In the genomic region with DNA sequence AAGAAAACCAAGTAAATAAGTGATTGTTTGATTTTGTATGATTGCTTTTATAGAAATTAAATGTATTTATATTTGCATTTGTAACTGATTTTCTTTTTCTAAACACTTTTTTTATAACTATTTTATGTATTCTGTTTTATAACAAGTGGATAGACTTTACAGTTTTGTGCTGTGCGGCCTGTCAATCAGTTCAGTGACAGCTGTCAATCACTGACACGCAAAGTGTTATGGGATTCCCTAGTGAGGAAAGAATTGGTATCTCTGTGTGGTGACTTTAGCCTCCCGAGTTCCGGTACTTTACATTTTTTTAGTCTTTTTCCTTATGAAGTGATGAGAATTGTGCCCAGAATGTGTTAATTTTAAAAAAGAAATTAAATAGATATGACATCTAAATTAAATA, we compare ENCODE assay signal across 27 cellular contexts. TPM values are rescaled to one million over a fixed set of nuclear protein-coding genes. Genes with fewer than 3 reads are reported as not detected.
DNase-seq lines count a peak whose midpoint lies in the region; ATAC-seq, FAIRE-seq and TF ChIP-seq lines count a peak whose summit lies in the region.
"Had no signal": no experiment of that assay in that cellular context is flagged by ENCODE, and none has a peak within 500 bp of the region (broad histone marks: within the 10 kb centered on the region; RNA-seq: fewer than 3 reads in every experiment).

No MANE protein-coding gene starts in this region.

- H3K27me3 ChIP-seq in CD8-positive, alpha-beta T cell (ENCODE audit: insufficient read depth, low read length) = no peaks in the 10 kb centered on the region
- no peaks in the 10 kb centered on the region for H3K27me3 ChIP-seq in K562 (ENCODE audit: control insufficient read depth in 2 of 2, insufficient read depth in 2 of 2, low read length in 2 of 2)
- H3K27me3 ChIP-seq: BE2C, BLaER1 had no signal

- intact Hi-C loops in CD8-positive, alpha-beta T cell (cut with DNase I, micrococcal nuclease) = no loop called here
- intact Hi-C loops in K562 (cut with micrococcal nuclease) = loop anchor here (10.0 kb wide), 1 partner anchor 1915 kb away; no protein-coding TSS in a partner anchor

- ATAC-seq in CD8-positive, alpha-beta T cell = no peak
- no peak for ATAC-seq in K562
- no peak for ATAC-seq in GM21447 (IDR thresholded peaks at IDR 0.05; ENCODE audit: unreplicated experiment)
- ATAC-seq in GM21619 (IDR thresholded peaks at IDR 0.05; ENCODE audit: unreplicated experiment) = no peak

- POLR2A ChIA-PET in CD8-positive, alpha-beta T cell (lab: Charles Lee) = no interaction called here
- POLR2A ChIA-PET in HEK293T (lab: Yijun Ruan, JAX) = no interaction called here
- POLR2A ChIA-PET in K562 (lab: Yijun Ruan, JAX) = interaction anchor here (1.0 kb wide), 1 partner anchor 9 kb away, joined by 3 read pairs; no protein-coding TSS in a partner anchor

- CTCF ChIA-PET in CD8-positive, alpha-beta T cell (lab: Charles Lee) = no interaction called here
- CTCF ChIA-PET in HEK293T (lab: Yijun Ruan, JAX) (no interaction called here), K562 (lab: Yijun Ruan, JAX; ENCODE audit: low intra/inter-chr PET ratio) (no interaction called here)

- no peak overlapping the region for H3K4me3 Mint-ChIP-seq in CD8-positive, alpha-beta T cell
- H3K4me3 Mint-ChIP-seq: CD14-positive monocyte; CD4-positive, alpha-beta memory T cell; CD4-positive, CD25-positive, alpha-beta regulatory T cell had no signal

- in situ Hi-C loops in K562 (cut with MboI) = no loop called here

- H3K36me3 Mint-ChIP-seq in CD8-positive, alpha-beta T cell = peaks cover 55% of the 10 kb centered on the region

- H3K27ac Mint-ChIP-seq in CD8-positive, alpha-beta T cell = peak overlapping the region; percentile 41
- H3K27ac Mint-ChIP-seq: CD14-positive monocyte; CD4-positive, CD25-positive, alpha-beta regulatory T cell had no signal

- H3K9ac ChIP-seq in K562 (ENCODE audit: insufficient read depth in 1 of 2, low read depth in 2 of 2, low read length in 2 of 2) = no peak overlapping the region
- H3K9ac ChIP-seq: BLaER1 had no signal

- BruUV-seq in K562 (replicated peaks; lab: Mats Ljungman, UMichigan) = no TSS peak

- no peaks in the 10 kb centered on the region; the same call in 1 of the 2 replicates for H4K20me1 ChIP-seq in K562 (replicated peaks; ENCODE audit: control insufficient read depth, insufficient read depth, low read length)

- no peak overlapping the region for H2AFZ ChIP-seq in K562 (ENCODE audit: low read depth, low read length)

- no peak overlapping the region for H3K4me2 ChIP-seq in K562 (ENCODE audit: insufficient read depth, low read length)
- H3K4me2 ChIP-seq: BLaER1 had no signal

- no peaks in the 10 kb centered on the region for H3K9me3 ChIP-seq in CD8-positive, alpha-beta T cell (ENCODE audit: low read length)
- H3K9me3 ChIP-seq in K562 (replicated peaks; ENCODE audit: control insufficient read depth, insufficient read depth, low read depth, low read length) = no peaks in the 10 kb centered on the region
- H3K9me3 ChIP-seq: BE2C, BLaER1, Caco-2 had no signal

- H3K36me3 ChIP-seq in CD8-positive, alpha-beta T cell (ENCODE audit: insufficient read depth, low read length) = peaks cover 14% of the 10 kb centered on the region
- peaks cover 90% of the 10 kb centered on the region for H3K36me3 ChIP-seq in K562 (ENCODE audit: control insufficient read depth, insufficient read depth, low read length)

- no peak overlapping the region for H3K27ac ChIP-seq in CD8-positive, alpha-beta T cell (ENCODE audit: low read depth, low read length)
- no peak overlapping the region for H3K27ac ChIP-seq in K562 (ENCODE audit: extremely low read depth, low read depth, low read length)
- H3K27ac ChIP-seq: BLaER1 had no signal

- DNase-seq in CD8-positive, alpha-beta T cell = no peak
- no peak for DNase-seq in H54 (ENCODE audit: insufficient read length, low spot score)
- no peak for DNase-seq in HEK293T (ENCODE audit: extremely low spot score)
- DNase-seq in K562 (ENCODE audit: extremely low read depth in 1 of 4, low spot score in 3 of 4) = no peak
- DNase-seq in stimulated activated CD4-positive, alpha-beta T cell treated with anti-CD3 and anti-CD28 coated beads, Interleukin-1b, Interleukin-23, amount 100 ng/mL, for 48 hours = no peak
- no peak for DNase-seq in NCI-H1092 treated with DMSO at 0.1 percent for 48 hours (lab: John Stamatoyannopoulos, UW)
- DNase-seq: 8988T; ACHN; BE2C; C1 segment of cervical spinal cord; Caco-2; Calu3; CD4-positive, alpha-beta memory T cell; CD4-positive, CD25-positive, alpha-beta regulatory T cell; DMS79 treated with DMSO at 0.1 percent for 48 hours; GF-D8 had no signal

- TF ChIP-seq CTCF in CD8-positive, alpha-beta T cell (IDR thresholded peaks at IDR 0.05) = no peak
- TF ChIP-seq CTCF in K562 (IDR thresholded peaks at IDR 0.05 in 2 of 3, conservative IDR thresholded peaks at IDR 0.05 in 1 of 3; ENCODE audit: insufficient read depth in 2 of 3, low read depth in 1 of 3, low read length in 3 of 3) = no peak

- FAIRE-seq in H54 (lab: Jason Lieb, UNC) = peak; percentile 27
- FAIRE-seq in K562 (lab: Jason Lieb, UNC) = no peak
- FAIRE-seq: A204.1, D721Med, G401.6, GM12892, GM18507 had no signal

- no peak for TF ChIP-seq POLR2A in H54 (IDR thresholded peaks at IDR 0.05; ENCODE audit: low read depth, low read length)
- no peak for TF ChIP-seq POLR2A in K562 (conservative IDR thresholded peaks at IDR 0.05)

- H3K79me2 ChIP-seq in K562 (ENCODE audit: control insufficient read depth, insufficient read depth, low read length) = peaks cover 4% of the 10 kb centered on the region; the same call in 1 of the 3 replicates

- 97% methylated on average over 4 of the region's 4 CpGs for WGBS in K562 (ENCODE audit: insufficient coverage, low coverage, missing lambda C conversion rate)

- H3K4me1 ChIP-seq in CD8-positive, alpha-beta T cell (ENCODE audit: insufficient read depth, low read length) = no peaks in the 10 kb centered on the region
- H3K4me1 ChIP-seq in K562 (replicated peaks in 1 of 2; ENCODE audit: control insufficient read depth in 2 of 2, insufficient read depth in 2 of 2, low read length in 2 of 2) = no peaks in the 10 kb centered on the region
- H3K4me1 ChIP-seq: BE2C, BLaER1, Caco-2 had no signal

- no peaks in the 10 kb centered on the region for H3K9me1 ChIP-seq in K562 (ENCODE audit: control insufficient read depth, insufficient read depth, low read length)

- no peaks in the 10 kb centered on the region for H3K27me3 Mint-ChIP-seq in CD8-positive, alpha-beta T cell (ENCODE audit: low read depth)
- H3K27me3 Mint-ChIP-seq: CD4-positive, alpha-beta memory T cell; CD4-positive, CD25-positive, alpha-beta regulatory T cell had no signal

- TF ChIP-seq EP300 in K562 (IDR thresholded peaks at IDR 0.05; ENCODE audit: low read length) = no peak

- no peaks in the 10 kb centered on the region for H3K9me3 Mint-ChIP-seq in CD8-positive, alpha-beta T cell
- H3K9me3 Mint-ChIP-seq: CD14-positive monocyte; CD4-positive, alpha-beta memory T cell had no signal

- no peaks in the 10 kb centered on the region for H3K4me1 Mint-ChIP-seq in CD8-positive, alpha-beta T cell (ENCODE audit: low read depth)
- H3K4me1 Mint-ChIP-seq: CD14-positive monocyte had no signal

- TF ChIP-seq RAD21 in K562 (CRISPR knock-in tag; conservative IDR thresholded peaks at IDR 0.05 in 1 of 2, IDR thresholded peaks at IDR 0.05 in 1 of 2) = no peak

- H3K4me3 ChIP-seq in CD8-positive, alpha-beta T cell (ENCODE audit: low read depth, low read length) = no peak overlapping the region
- H3K4me3 ChIP-seq in K562 = no peak overlapping the region
- H3K4me3 ChIP-seq: BLaER1 had no signal

TF ChIP-seq in HEK293T, 16 proteins besides CTCF, POLR2A, EP300 and RAD21 (continues in another document):
- no peak for TF ChIP-seq ZNF384 (IDR thresholded peaks at IDR 0.05)

TF ChIP-seq in K562, 482 proteins besides CTCF, POLR2A, EP300 and RAD21 (continues in another document):
- TF ChIP-seq EP400 (IDR thresholded peaks at IDR 0.05) = no peak

RNA-seq across cellular contexts. Expression of gene GPR151, which starts 16.3 kb away (rescaled TPM):
- not detected for total RNA-seq in CD8-positive, alpha-beta T cell
- total RNA-seq in K562 (2011; cell fraction: chromatin; rRNA removed; ENCODE audit: low replicate concordance) = not detected in 2 replicates
- total RNA-seq in K562 (2011; cell fraction: nucleolus; rRNA removed) = not detected in 2 replicates
- total RNA-seq in K562 (2011; cell fraction: nucleoplasm; rRNA removed) = not detected in 2 replicates
- total RNA-seq in K562 (2014; rRNA removed) (not detected in 2 replicates), K562 (2014; rRNA removed; fragmentation: Illumina TruSeq; extraction: Trizol) (not detected in 2 replicates), K562 (2015; rRNA removed; fragmentation: Illumina TruSeq; extraction: Trizol) (not detected in 2 replicates), K562 (2021) (not detected in 2 replicates)
- polyA plus RNA-seq in K562 (2011; rRNA removed) (not detected in 2 replicates), K562 (2014; fragmentation: Illumina TruSeq; extraction: Trizol) (not detected in 2 replicates), K562 (2014; fragmentation: Nextera tagmentation; extraction: Ambion mirVana) (under 1 TPM in 1 of 2 experiments, not detected in 1; 0.06 TPM), K562 (2014; rRNA removed) (not detected in 2 replicates)
- not detected in 2 replicates for polyA plus RNA-seq in K562 (2011; cell fraction: cytosol; rRNA removed)
- polyA plus RNA-seq in K562 (2011; cell fraction: nucleus; rRNA removed) = not detected in 2 replicates
- polyA plus RNA-seq in K562 (2012) = not detected in 2 replicates
- polyA minus RNA-seq in K562 (2011; rRNA and poly(A)+ RNA removed) = not detected in 2 replicates
- not detected in 2 replicates for polyA minus RNA-seq in K562 (2011; cell fraction: cytosol; rRNA and poly(A)+ RNA removed)
- not detected in 2 replicates for polyA minus RNA-seq in K562 (2011; cell fraction: nucleus; rRNA and poly(A)+ RNA removed)
- total RNA-seq: A673; Caco-2; Calu3; CD4-positive, alpha-beta memory T cell; CD4-positive, CD25-positive, alpha-beta regulatory T cell had no signal
- polyA plus RNA-seq: AG04450; CD14-positive monocyte; CD4-positive, alpha-beta memory T cell had no signal

RNA-seq across cellular contexts. Expression of gene TCERG1, which starts 52.5 kb away (rescaled TPM):
- 100 to 1,000 TPM; 110 to 114 TPM for total RNA-seq in CD8-positive, alpha-beta T cell
- total RNA-seq in K562 (2011; cell fraction: chromatin; rRNA removed; ENCODE audit: low replicate concordance) = 270 and 574 TPM in 2 replicates
- total RNA-seq in K562 (2011; cell fraction: nucleolus; rRNA removed) = 144 and 190 TPM in 2 replicates
- total RNA-seq in K562 (2011; cell fraction: nucleoplasm; rRNA removed) = 234 and 275 TPM in 2 replicates
- total RNA-seq in K562 (2014; rRNA removed) = 74.5 and 82.9 TPM in 2 replicates
- 113 and 149 TPM in 2 replicates for total RNA-seq in K562 (2014; rRNA removed; fragmentation: Illumina TruSeq; extraction: Trizol)
- 121 and 128 TPM in 2 replicates for total RNA-seq in K562 (2015; rRNA removed; fragmentation: Illumina TruSeq; extraction: Trizol)
- 126 and 128 TPM in 2 replicates for total RNA-seq in K562 (2021)
- 148 and 229 TPM in 2 replicates for polyA plus RNA-seq in K562 (2011; rRNA removed)
- polyA plus RNA-seq in K562 (2011; cell fraction: cytosol; rRNA removed) = 144 and 149 TPM in 2 replicates
- polyA plus RNA-seq in K562 (2011; cell fraction: nucleus; rRNA removed) = 579 and 661 TPM in 2 replicates
- 69.7 and 84.6 TPM in 2 replicates for polyA plus RNA-seq in K562 (2012)
- polyA plus RNA-seq in K562 (2014; fragmentation: Illumina TruSeq; extraction: Trizol) = 120 and 144 TPM in 2 replicates
- 10 to 100 TPM; 50.3 to 62.0 TPM for polyA plus RNA-seq in K562 (2014; fragmentation: Nextera tagmentation; extraction: Ambion mirVana)
- 99.2 and 119 TPM in 2 replicates for polyA plus RNA-seq in K562 (2014; rRNA removed)
- polyA minus RNA-seq in K562 (2011; rRNA and poly(A)+ RNA removed) = 243 and 287 TPM in 2 replicates
- 57.3 and 80.7 TPM in 2 replicates for polyA minus RNA-seq in K562 (2011; cell fraction: cytosol; rRNA and poly(A)+ RNA removed)
- 343 and 622 TPM in 2 replicates for polyA minus RNA-seq in K562 (2011; cell fraction: nucleus; rRNA and poly(A)+ RNA removed)
